Comparison of ENCODE assay signal across 9 cellular contexts in genomic region chr17:44558349-44559287, GRCh38. TPM values are rescaled to one million over a fixed set of nuclear protein-coding genes. Genes with fewer than 3 reads are reported as not detected.
DNase-seq lines count a peak whose midpoint lies in the region; ATAC-seq and TF ChIP-seq lines count a peak whose summit lies in the region.
"Had no signal": no experiment of that assay in that cellular context is flagged by ENCODE, and none has a peak within 500 bp of the region (broad histone marks: within the 10 kb centered on the region; RNA-seq: fewer than 3 reads in every experiment).

No MANE protein-coding gene starts in this region.

- no peak for TF ChIP-seq POLR2A in Peyer's patch (IDR thresholded peaks at IDR 0.05)
- TF ChIP-seq POLR2A in esophagus squamous epithelium (IDR thresholded peaks at IDR 0.05) = no peak

- H3K9me3 Mint-ChIP-seq in CD4-positive, CD25-positive, alpha-beta regulatory T cell = peaks cover 0 to 3% (median 0%) of the 10 kb centered on the region in 7 donors
- H3K9me3 Mint-ChIP-seq in progenitor cell of endocrine pancreas (ENCODE audit: low read depth) = no peaks in the 10 kb centered on the region

- ATAC-seq in CD4-positive, CD25-positive, alpha-beta regulatory T cell (ENCODE audit: low read depth in 2 of 2) = no peak
- ATAC-seq in HG02798 (IDR thresholded peaks at IDR 0.05; ENCODE audit: poor library complexity, unreplicated experiment) (no peak), mucosa of descending colon (no peak)

- peak overlapping the region; percentile 44 to 81 (median 72) for H3K4me3 Mint-ChIP-seq in CD4-positive, CD25-positive, alpha-beta regulatory T cell
- H3K4me3 Mint-ChIP-seq in progenitor cell of endocrine pancreas (ENCODE audit: low read depth) = peak overlapping the region; percentile 93

- peaks cover 5 to 32% (median 18%) of the 10 kb centered on the region in 4 donors for H3K4me1 Mint-ChIP-seq in CD4-positive, CD25-positive, alpha-beta regulatory T cell
- H3K4me1 Mint-ChIP-seq in progenitor cell of endocrine pancreas (ENCODE audit: low read depth) = peaks cover 56% of the 10 kb centered on the region

- WGBS in esophagus squamous epithelium, 2 donors = 55 to 67% methylated on average over 21 to 53 of the region's 83 CpGs

- intact Hi-C loops in esophagus squamous epithelium (cut with DNase I) (no loop called here), mucosa of descending colon (cut with DNase I, micrococcal nuclease) (no loop called here)

- TF ChIP-seq CTCF in Peyer's patch (IDR thresholded peaks at IDR 0.05) = no peak
- TF ChIP-seq CTCF in esophagus squamous epithelium (IDR thresholded peaks at IDR 0.05) = no peak
- TF ChIP-seq CTCF in progenitor cell of endocrine pancreas (IDR thresholded peaks at IDR 0.05; ENCODE audit: unreplicated experiment) = no peak
- no peak for TF ChIP-seq CTCF in mucosa of descending colon (IDR thresholded peaks at IDR 0.05)

- no peaks in the 10 kb centered on the region for H3K36me3 Mint-ChIP-seq in CD4-positive, CD25-positive, alpha-beta regulatory T cell
- H3K36me3 Mint-ChIP-seq in progenitor cell of endocrine pancreas (ENCODE audit: insufficient read depth) = peaks cover 11% of the 10 kb centered on the region

- no peak overlapping the region for H3K27ac Mint-ChIP-seq in CD4-positive, CD25-positive, alpha-beta regulatory T cell
- peak overlapping the region; percentile 92 for H3K27ac Mint-ChIP-seq in progenitor cell of endocrine pancreas

- H3K36me3 ChIP-seq in CD4-positive, CD25-positive, alpha-beta regulatory T cell (ENCODE audit: control insufficient read depth, insufficient read depth, low read length) = no peaks in the 10 kb centered on the region
- H3K36me3 ChIP-seq in Peyer's patch (no peaks in the 10 kb centered on the region), esophagus squamous epithelium (no peaks in the 10 kb centered on the region), mucosa of descending colon (ENCODE audit: low read depth) (no peaks in the 10 kb centered on the region)

- H3K4me3 ChIP-seq in CD4-positive, CD25-positive, alpha-beta regulatory T cell (ENCODE audit: low read depth, low read length) = no peak overlapping the region
- H3K4me3 ChIP-seq in Peyer's patch (peak overlapping the region in 3 of 4 donors; percentile 60 to 66 (median 65)), esophagus squamous epithelium (peak overlapping the region in 3 of 4 donors; percentile 52 to 82 (median 61)), mucosa of descending colon (no peak overlapping the region)

- no peak overlapping the region for H3K27ac ChIP-seq in CD4-positive, CD25-positive, alpha-beta regulatory T cell (ENCODE audit: insufficient read depth, low read length, poor library complexity, severe bottlenecking)
- H3K27ac ChIP-seq in Peyer's patch (peak overlapping the region in 1 of 4 donors; percentile 73), esophagus squamous epithelium (peak overlapping the region in 1 of 4 donors; percentile 85)

- peaks cover 85% of the 10 kb centered on the region for H3K27me3 Mint-ChIP-seq in CD4-positive, CD25-positive, alpha-beta regulatory T cell
- H3K27me3 Mint-ChIP-seq in progenitor cell of endocrine pancreas = no peaks in the 10 kb centered on the region

- no peaks in the 10 kb centered on the region for H3K9me3 ChIP-seq in CD4-positive, CD25-positive, alpha-beta regulatory T cell (ENCODE audit: control insufficient read depth in 2 of 2, low read length in 2 of 2)
- no peaks in the 10 kb centered on the region for H3K9me3 ChIP-seq in Peyer's patch
- H3K9me3 ChIP-seq in esophagus squamous epithelium = no peaks in the 10 kb centered on the region
- no peaks in the 10 kb centered on the region for H3K9me3 ChIP-seq in mucosa of descending colon

- DNase-seq in CD4-positive, CD25-positive, alpha-beta regulatory T cell = peak in 1 of 3 donors; percentile 3
- no peak for DNase-seq in Peyer's patch
- no peak for DNase-seq in esophagus squamous epithelium (lab: John Stamatoyannopoulos, UW)
- no peak for DNase-seq in progenitor cell of endocrine pancreas (ENCODE audit: low spot score, unreplicated experiment)
- DNase-seq in NK-92 treated with Interleukin-12 subunit alpha and Interleukin-12 subunit beta, amount 100 ng/mL, for 24 hours (lab: John Stamatoyannopoulos, UW) = no peak
- DNase-seq in mucosa of descending colon = no peak
- no peak for DNase-seq in NCI-H446 (lab: John Stamatoyannopoulos, UW)
- DNase-seq: central memory CD4-positive, alpha-beta T cell had no signal

- H3K27me3 ChIP-seq in CD4-positive, CD25-positive, alpha-beta regulatory T cell (ENCODE audit: control insufficient read depth, insufficient read depth, low read length) = peaks cover 16% of the 10 kb centered on the region
- no peaks in the 10 kb centered on the region for H3K27me3 ChIP-seq in Peyer's patch
- H3K27me3 ChIP-seq in esophagus squamous epithelium = peaks cover 0 to 75% (median 0%) of the 10 kb centered on the region in 4 donors

- H3K4me1 ChIP-seq in CD4-positive, CD25-positive, alpha-beta regulatory T cell (ENCODE audit: control insufficient read depth, insufficient read depth, low read length, poor library complexity, severe bottlenecking) = peaks cover 25% of the 10 kb centered on the region
- peaks cover 0 to 25% (median 5%) of the 10 kb centered on the region in 4 donors for H3K4me1 ChIP-seq in Peyer's patch
- peaks cover 6 to 41% (median 11%) of the 10 kb centered on the region in 3 donors for H3K4me1 ChIP-seq in esophagus squamous epithelium
- H3K4me1 ChIP-seq in mucosa of descending colon (ENCODE audit: low read depth) = peaks cover 8% of the 10 kb centered on the region

RNA-seq across cellular contexts. Expression of gene FZD2, which starts 1.3 kb away (rescaled TPM):
- not detected for total RNA-seq in CD4-positive, CD25-positive, alpha-beta regulatory T cell
- polyA plus RNA-seq in CD4-positive, CD25-positive, alpha-beta regulatory T cell = not detected
- 1 to 10 TPM in 1 of 4 donors, under 1 TPM in 1, not detected in 2; 0.54 to 2.1 TPM for total RNA-seq in Peyer's patch
- 1 to 10 TPM in 2 of 4 donors, under 1 TPM in 1, not detected in 1; 0.26 to 1.5 (median 1.3) TPM for total RNA-seq in esophagus squamous epithelium
- 73.6 and 89.7 TPM in 2 replicates for total RNA-seq in progenitor cell of endocrine pancreas
- 1 to 10 TPM in 2 of 3 donors, under 1 TPM in 1; 0.58 to 3.0 (median 1.5) TPM for total RNA-seq in mucosa of descending colon

RNA-seq across cellular contexts. Expression of gene GPATCH8, which starts 55.4 kb away (rescaled TPM):
- total RNA-seq in CD4-positive, CD25-positive, alpha-beta regulatory T cell = 87.7 TPM
- 10 to 100 TPM; 24.0 to 34.3 (median 25.3) TPM for polyA plus RNA-seq in CD4-positive, CD25-positive, alpha-beta regulatory T cell
- total RNA-seq in Peyer's patch (10 to 100 TPM; 39.6 to 91.6 (median 48.3) TPM), esophagus squamous epithelium (10 to 100 TPM; 15.3 to 35.5 (median 24.9) TPM), progenitor cell of endocrine pancreas (70.9 and 76.5 TPM in 2 replicates), mucosa of descending colon (10 to 100 TPM; 34.8 to 48.4 (median 36.3) TPM)

Comparison
In these comparisons a context has a peak if more than half of its experiments do, and no peak if none do; other contexts are left out.
1. H3K4me3 ChIP-seq: peak in Peyer's patch (3 of 4) and esophagus squamous epithelium (3 of 4); none in CD4-positive, CD25-positive, alpha-beta regulatory T cell (single experiment) and mucosa of descending colon (single experiment).
2. RNA of gene FZD2, which starts 1.3 kb away (total RNA-seq): 73.6 to 89.7 TPM in progenitor cell of endocrine pancreas; 0.58 to 3.0 TPM in mucosa of descending colon, 0.26 to 1.5 TPM in esophagus squamous epithelium, 0.54 to 2.1 TPM in Peyer's patch and not detected in CD4-positive, CD25-positive, alpha-beta regulatory T cell (single experiment); every median in the first group is over 10 times any median in the second.